11 cellular contexts compared by ENCODE assay signal in genomic region chr12:96263449-96263902, GRCh38.
DNase-seq lines count a peak whose midpoint lies in the region; ATAC-seq, FAIRE-seq and TF ChIP-seq lines count a peak whose summit lies in the region.
"Had no signal": no experiment of that assay in that cellular context is flagged by ENCODE, and none has a peak within 500 bp of the region (broad histone marks: within the 10 kb centered on the region; RNA-seq: fewer than 3 reads in every experiment).

No MANE protein-coding gene starts in this region.

- POLR2A ChIA-PET in HepG2 (lab: Yijun Ruan, JAX) = interaction anchor here (0.7 kb wide), 1 partner anchor 9 kb away, joined by 3 read pairs; no protein-coding TSS in a partner anchor

- DNase-seq in natural killer cell = no peak
- no peak for DNase-seq in natural killer cell treated with Interleukin-12 subunit alpha and Interleukin-12 subunit beta and Interleukin-15 and Interleukin-18, amount 100 ng/mL, for 72 hours (ENCODE audit: low spot score)
- peak; percentile 77 for DNase-seq in SHP77 treated with DMSO at 0.1 percent for 48 hours (lab: John Stamatoyannopoulos, UW)
- peak; percentile 90 for DNase-seq in HepG2 (ENCODE audit: low spot score)
- DNase-seq in activated effector memory CD4-positive, alpha-beta T cell treated with Interleukin-2 at 50 U/mL for 16 hours = no peak
- DNase-seq in HuH-7 (ENCODE audit: low spot score) = no peak
- DNase-seq in effector memory CD4-positive, alpha-beta T cell = no peak
- no peak for DNase-seq in RKO (ENCODE audit: low spot score)
- DNase-seq: activated CD4-positive, alpha-beta T cell treated with anti-CD3 and anti-CD28 coated beads for 1 hour; NCI-H1694 had no signal

- H3K9me3 Mint-ChIP-seq in natural killer cell = no peaks in the 10 kb centered on the region
- H3K9me3 Mint-ChIP-seq in natural killer cell treated with Interleukin-12 subunit alpha and Interleukin-12 subunit beta and Interleukin-15 and Interleukin-18, amount 100 ng/mL, for 72 hours = no peaks in the 10 kb centered on the region

- H3K79me2 ChIP-seq in HepG2 (ENCODE audit: insufficient read depth, low read length) = no peaks in the 10 kb centered on the region

- no TSS peak for BruUV-seq in HepG2 (replicated peaks; lab: Mats Ljungman, UMichigan)

- peak overlapping the region; percentile 30 to 62 for H3K27ac Mint-ChIP-seq in natural killer cell
- H3K27ac Mint-ChIP-seq in natural killer cell treated with Interleukin-12 subunit alpha and Interleukin-12 subunit beta and Interleukin-15 and Interleukin-18, amount 100 ng/mL, for 72 hours = peak overlapping the region in 1 of 2 donors; percentile 51

- no peak for TF ChIP-seq POLR2A in HepG2 (IDR thresholded peaks at IDR 0.05; ENCODE audit: insufficient read depth in 1 of 2, low read depth in 2 of 2, low read length in 2 of 2)

- FAIRE-seq in HepG2 (lab: Jason Lieb, UNC) = peak; percentile 91

- no peaks in the 10 kb centered on the region for H3K9me3 ChIP-seq in HepG2 (ENCODE audit: low read length)
- H3K9me3 ChIP-seq in effector memory CD4-positive, alpha-beta T cell (ENCODE audit: control insufficient read depth, low read length) = no peaks in the 10 kb centered on the region
- H3K9me3 ChIP-seq: vagina had no signal

- H3K27ac ChIP-seq in HepG2 (ENCODE audit: extremely low read length, insufficient read depth, low read length) = peak overlapping the region; percentile 40
- no peak overlapping the region for H3K27ac ChIP-seq in effector memory CD4-positive, alpha-beta T cell (ENCODE audit: insufficient read depth, low read length, poor library complexity, severe bottlenecking)
- H3K27ac ChIP-seq: vagina had no signal

- H3K36me3 Mint-ChIP-seq in natural killer cell = peaks cover 15% of the 10 kb centered on the region
- H3K36me3 Mint-ChIP-seq in natural killer cell treated with Interleukin-12 subunit alpha and Interleukin-12 subunit beta and Interleukin-15 and Interleukin-18, amount 100 ng/mL, for 72 hours = peaks cover 27% of the 10 kb centered on the region

- no peak overlapping the region for H3K4me3 Mint-ChIP-seq in natural killer cell
- no peak overlapping the region for H3K4me3 Mint-ChIP-seq in natural killer cell treated with Interleukin-12 subunit alpha and Interleukin-12 subunit beta and Interleukin-15 and Interleukin-18, amount 100 ng/mL, for 72 hours

- H4K20me1 ChIP-seq in HepG2 (ENCODE audit: insufficient read depth, low read length) = no peaks in the 10 kb centered on the region

- 0 out of 5 replicates have a peak, but pooled peaks cover 0 to 2% of the 10 kb centered on the region in 2 experiments for H3K36me3 ChIP-seq in HepG2 (replicated peaks in 1 of 2; ENCODE audit: control insufficient read depth in 1 of 2, insufficient read depth in 2 of 2, low read length in 2 of 2)
- H3K36me3 ChIP-seq in effector memory CD4-positive, alpha-beta T cell (ENCODE audit: control insufficient read depth, insufficient read depth, low read length) = peaks cover 44% of the 10 kb centered on the region

- no peak overlapping the region for H3K4me3 ChIP-seq in HepG2 (replicated peaks in 1 of 3; ENCODE audit: insufficient read depth in 1 of 3, low read depth in 2 of 3, low read length in 3 of 3)
- no peak overlapping the region for H3K4me3 ChIP-seq in effector memory CD4-positive, alpha-beta T cell (ENCODE audit: insufficient read depth, low read depth, low read length, poor library complexity, severe bottlenecking)
- H3K4me3 ChIP-seq: vagina had no signal

- H3K27me3 Mint-ChIP-seq in natural killer cell (ENCODE audit: low read depth in 2 of 2) = no peaks in the 10 kb centered on the region
- H3K27me3 Mint-ChIP-seq in natural killer cell treated with Interleukin-12 subunit alpha and Interleukin-12 subunit beta and Interleukin-15 and Interleukin-18, amount 100 ng/mL, for 72 hours = no peaks in the 10 kb centered on the region

- ATAC-seq in natural killer cell (no peak), HepG2 (peak; percentile 98)
- ATAC-seq in natural killer cell treated with Interleukin-12 subunit alpha and Interleukin-12 subunit beta and Interleukin-15 and Interleukin-18, amount 100 ng/mL, for 72 hours = no peak

- WGBS in HepG2 (ENCODE audit: low lambda C conversion rate) = 3% methylated on average over 11 of the region's 11 CpGs

- H3K4me2 ChIP-seq in HepG2 (ENCODE audit: low read depth, low read length) = peak overlapping the region; percentile 41; the same call in 1 of the 2 replicates

- CTCF ChIA-PET in HepG2 (lab: Yijun Ruan, JAX; ENCODE audit: low intra/inter-chr PET ratio, low total read pairs) = no interaction called here

- in situ Hi-C loops in HepG2 (cut with HindIII; ENCODE audit: extremely low pct_ligation_motif_present, low pct_unique_long_range_greater_than_20kb) = no loop called here

- H2AFZ ChIP-seq in HepG2 (ENCODE audit: low read length) = no peak overlapping the region

- TF ChIP-seq EP300 in HepG2 (IDR thresholded peaks at IDR 0.05; ENCODE audit: low read depth in 2 of 2, low read length in 2 of 2) (peak; percentile 41 to 74; a peak in 2 of 4 replicates), HepG2 (CRISPR knock-in tag; IDR thresholded peaks at IDR 0.05; ENCODE audit: borderline replicate concordance) (peak; percentile 62)

- intact Hi-C loops in natural killer cell (cut with micrococcal nuclease) (no loop called here), HepG2 (cut with micrococcal nuclease; ENCODE audit: unreplicated experiment) (loop anchor here (10.0 kb wide), 1 partner anchor 49 kb away; no protein-coding TSS in a partner anchor)

- no peak overlapping the region for H3K9ac ChIP-seq in HepG2 (ENCODE audit: insufficient read depth, low read depth, low read length)

- peak; percentile 23; the same call in 1 of the 2 replicates for TF ChIP-seq RAD21 in HepG2 (CRISPR knock-in tag; IDR thresholded peaks at IDR 0.05)

- peaks cover 16 to 33% of the 10 kb centered on the region in 2 donors for H3K4me1 Mint-ChIP-seq in natural killer cell
- peaks cover 26 to 28% of the 10 kb centered on the region in 2 donors for H3K4me1 Mint-ChIP-seq in natural killer cell treated with Interleukin-12 subunit alpha and Interleukin-12 subunit beta and Interleukin-15 and Interleukin-18, amount 100 ng/mL, for 72 hours (ENCODE audit: low read depth in 2 of 2)

- TF ChIP-seq CTCF in natural killer cell (IDR thresholded peaks at IDR 0.05) (no peak), HepG2 (CRISPR knock-in tag; IDR thresholded peaks at IDR 0.05) (peak; percentile 30)

- H3K4me1 ChIP-seq in HepG2 (ENCODE audit: insufficient read depth, low read length) = peaks cover 34% of the 10 kb centered on the region
- no peaks in the 10 kb centered on the region for H3K4me1 ChIP-seq in effector memory CD4-positive, alpha-beta T cell (ENCODE audit: control insufficient read depth, insufficient read depth, low read length, poor library complexity, severe bottlenecking)

- H3K27me3 ChIP-seq in HepG2 (ENCODE audit: control insufficient read depth in 1 of 2, insufficient read depth in 2 of 2, low read length in 2 of 2) = no peaks in the 10 kb centered on the region
- no peaks in the 10 kb centered on the region for H3K27me3 ChIP-seq in effector memory CD4-positive, alpha-beta T cell (replicated peaks; ENCODE audit: control insufficient read depth, insufficient read depth, low read length, poor library complexity, severe bottlenecking)
- H3K27me3 ChIP-seq: vagina had no signal

TF ChIP-seq in HepG2, 621 proteins besides CTCF, POLR2A, EP300 and RAD21 (continues in another document):
- TF ChIP-seq ZBED4 (CRISPR knock-in tag; IDR thresholded peaks at IDR 0.05; ENCODE audit: borderline replicate concordance) (no peak), NFYB (CRISPR knock-in tag; IDR thresholded peaks at IDR 0.05) (no peak), NFIB (CRISPR knock-in tag; IDR thresholded peaks at IDR 0.05; ENCODE audit: borderline replicate concordance) (no peak)

Comparison
In these comparisons a context has a peak if more than half of its experiments do, and no peak if none do; other contexts are left out.
1. DNase-seq: peak in SHP77 treated with DMSO at 0.1 percent for 48 hours (single experiment) and HepG2 (single experiment); none in natural killer cell (single experiment), natural killer cell treated with Interleukin-12 subunit alpha and Interleukin-12 subunit beta and Interleukin-15 and Interleukin-18, amount 100 ng/mL, for 72 hours (single experiment), activated effector memory CD4-positive, alpha-beta T cell treated with Interleukin-2 at 50 U/mL for 16 hours (single experiment), HuH-7 (single experiment), effector memory CD4-positive, alpha-beta T cell (0 of 3) and RKO (single experiment).